31 cellular contexts compared by ENCODE assay signal in the genomic region with DNA sequence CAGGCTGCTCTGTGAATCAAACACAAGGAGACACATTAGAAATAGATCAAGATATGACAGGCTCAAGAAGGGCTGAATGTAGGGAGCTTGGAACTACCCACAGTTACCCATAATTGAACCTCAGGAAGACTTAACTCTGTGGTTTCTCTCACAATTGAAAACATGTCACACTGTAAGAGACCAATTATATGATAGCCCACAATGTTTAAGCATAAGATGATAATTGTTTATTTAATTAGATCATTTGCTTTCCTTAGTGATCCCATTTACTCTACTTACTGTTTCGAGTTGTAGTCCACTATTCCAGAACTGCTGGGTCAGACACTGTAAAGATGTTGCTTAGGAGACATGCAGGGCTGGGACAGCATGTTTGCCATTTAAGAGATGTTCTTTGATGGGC.
DNase-seq lines count a peak whose midpoint lies in the region; ATAC-seq and TF ChIP-seq lines count a peak whose summit lies in the region.
"Had no signal": no experiment of that assay in that cellular context is flagged by ENCODE, and none has a peak within 500 bp of the region (broad histone marks: within the 10 kb centered on the region; RNA-seq: fewer than 3 reads in every experiment).

No MANE protein-coding gene starts in this region.

- no peaks in the 10 kb centered on the region for H3K9me3 ChIP-seq in HEK293 (ENCODE audit: control insufficient read depth, insufficient read depth, low read depth, low read length)
- H3K9me3 ChIP-seq: A549; BE2C; BLaER1; BLaER1 treated with 17β-estradiol and CSF1 and Interleukin-3, amounts not matched to agents 10 nM and 100 nM; Caco-2 had no signal

- no peak overlapping the region for H3K27ac ChIP-seq in HEK293 (ENCODE audit: extremely low read depth, low read depth, low read length)
- H3K27ac ChIP-seq: 22Rv1; A549; BLaER1; BLaER1 treated with 17β-estradiol and CSF1 and Interleukin-3, amounts not matched to agents 10 nM and 100 nM; C4-2B had no signal

- TF ChIP-seq CTCF in HEK293 (tag by site-specific recombination; IDR thresholded peaks at IDR 0.05), result no peak

- CTCF ChIA-PET in HEK293 (lab: Yijun Ruan, JAX), result no interaction called here

- H3K4me1 ChIP-seq in HEK293 (ENCODE audit: control insufficient read depth, insufficient read depth, low read length), result no peaks in the 10 kb centered on the region
- H3K4me1 ChIP-seq: A549; BE2C; BLaER1; BLaER1 treated with 17β-estradiol and CSF1 and Interleukin-3, amounts not matched to agents 10 nM and 100 nM; Caco-2 had no signal

- no peaks in the 10 kb centered on the region for H3K36me3 ChIP-seq in HEK293 (ENCODE audit: control insufficient read depth in 2 of 2, insufficient read depth in 1 of 2, low read length in 2 of 2)
- H3K36me3 ChIP-seq: BE2C; BLaER1; BLaER1 treated with 17β-estradiol and CSF1 and Interleukin-3, amounts not matched to agents 10 nM and 100 nM had no signal

- ATAC-seq in HG03460 (IDR thresholded peaks at IDR 0.05; ENCODE audit: unreplicated experiment), result no peak
- ATAC-seq in HG03469 (IDR thresholded peaks at IDR 0.05; ENCODE audit: unreplicated experiment), result no peak
- ATAC-seq: A549; CD8-positive, alpha-beta T cell had no signal

- POLR2A ChIA-PET in HEK293 (lab: Yijun Ruan, JAX), result no interaction called here

- no peak overlapping the region for H3K4me3 ChIP-seq in HEK293 (ENCODE audit: low read depth, low read length)
- H3K4me3 ChIP-seq: A549; BLaER1; BLaER1 treated with 17β-estradiol and CSF1 and Interleukin-3, amounts not matched to agents 10 nM and 100 nM had no signal

- DNase-seq in NCI-H69 (lab: John Stamatoyannopoulos, UW) (peak; percentile 16), astrocyte of the hippocampus (ENCODE audit: low read depth, low spot score) (peak; percentile 2)
- no peak for DNase-seq in activated naive CD4-positive, alpha-beta T cell treated with anti-CD3 and anti-CD28 coated beads, Interleukin-2, amount 50 U/mL, for 16 hours
- DNase-seq: 8988T; ACHN; AML-193; BE2C; C1 segment of cervical spinal cord; Caco-2; Calu3; CD4-positive, alpha-beta memory T cell; CD4-positive, alpha-beta T cell; CD4-positive, CD25-positive, alpha-beta regulatory T cell; CD8-positive, alpha-beta memory T cell; CD8-positive, alpha-beta T cell; COR-L47; DMS 273 treated with DMSO at 0.1 percent for 48 hours; DMS153; DMS53; DMS79; DMS79 treated with DMSO at 0.1 percent for 48 hours; DND-41; EL had no signal

TF ChIP-seq in HEK293, 187 proteins besides CTCF, POLR2A, EP300 and RAD21:
- no peak for TF ChIP-seq ZNF544 (tag by site-specific recombination; IDR thresholded peaks at IDR 0.05)
- no peak for TF ChIP-seq ZNF830 (tag by site-specific recombination; IDR thresholded peaks at IDR 0.05; ENCODE audit: low read depth)
- TF ChIP-seq ZEB2 (tag by site-specific recombination; IDR thresholded peaks at IDR 0.05), result 0 out of 2 replicates have a peak, but pooled peaks have one; percentile 29
- no peak for TF ChIP-seq ZNF112 (tag by site-specific recombination; IDR thresholded peaks at IDR 0.05)
- no peak for TF ChIP-seq ZNF670 (tag by site-specific recombination; IDR thresholded peaks at IDR 0.05; ENCODE audit: low read depth)
- TF ChIP-seq, protein P1, sequence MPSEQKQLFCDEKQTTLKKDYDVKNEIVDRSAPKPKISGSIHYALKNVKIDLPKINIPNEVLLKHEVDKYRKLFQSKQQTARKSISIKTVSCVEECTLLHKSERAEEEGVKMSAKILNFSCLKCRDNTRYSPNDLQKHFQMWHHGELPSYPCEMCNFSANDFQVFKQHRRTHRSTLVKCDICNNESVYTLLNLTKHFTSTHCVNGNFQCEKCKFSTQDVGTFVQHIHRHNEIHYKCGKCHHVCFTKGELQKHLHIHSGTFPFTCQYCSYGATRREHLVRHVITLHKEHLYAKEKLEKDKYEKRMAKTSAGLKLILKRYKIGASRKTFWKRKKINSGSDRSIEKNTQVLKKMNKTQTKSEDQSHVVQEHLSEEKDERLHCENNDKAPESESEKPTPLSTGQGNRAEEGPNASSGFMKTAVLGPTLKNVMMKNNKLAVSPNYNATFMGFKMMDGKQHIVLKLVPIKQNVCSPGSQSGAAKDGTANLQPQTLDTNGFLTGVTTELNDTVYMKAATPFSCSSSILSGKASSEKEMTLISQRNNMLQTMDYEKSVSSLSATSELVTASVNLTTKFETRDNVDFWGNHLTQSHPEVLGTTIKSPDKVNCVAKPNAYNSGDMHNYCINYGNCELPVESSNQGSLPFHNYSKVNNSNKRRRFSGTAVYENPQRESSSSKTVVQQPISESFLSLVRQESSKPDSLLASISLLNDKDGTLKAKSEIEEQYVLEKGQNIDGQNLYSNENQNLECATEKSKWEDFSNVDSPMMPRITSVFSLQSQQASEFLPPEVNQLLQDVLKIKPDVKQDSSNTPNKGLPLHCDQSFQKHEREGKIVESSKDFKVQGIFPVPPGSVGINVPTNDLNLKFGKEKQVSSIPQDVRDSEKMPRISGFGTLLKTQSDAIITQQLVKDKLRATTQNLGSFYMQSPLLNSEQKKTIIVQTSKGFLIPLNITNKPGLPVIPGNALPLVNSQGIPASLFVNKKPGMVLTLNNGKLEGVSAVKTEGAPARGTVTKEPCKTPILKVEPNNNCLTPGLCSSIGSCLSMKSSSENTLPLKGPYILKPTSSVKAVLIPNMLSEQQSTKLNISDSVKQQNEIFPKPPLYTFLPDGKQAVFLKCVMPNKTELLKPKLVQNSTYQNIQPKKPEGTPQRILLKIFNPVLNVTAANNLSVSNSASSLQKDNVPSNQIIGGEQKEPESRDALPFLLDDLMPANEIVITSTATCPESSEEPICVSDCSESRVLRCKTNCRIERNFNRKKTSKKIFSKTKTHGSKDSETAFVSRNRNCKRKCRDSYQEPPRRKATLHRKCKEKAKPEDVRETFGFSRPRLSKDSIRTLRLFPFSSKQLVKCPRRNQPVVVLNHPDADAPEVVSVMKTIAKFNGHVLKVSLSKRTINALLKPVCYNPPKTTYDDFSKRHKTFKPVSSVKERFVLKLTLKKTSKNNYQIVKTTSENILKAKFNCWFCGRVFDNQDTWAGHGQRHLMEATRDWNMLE (tag by site-specific recombination; conservative IDR thresholded peaks at IDR 0.05; ENCODE audit: low read depth), result no peak
- peak; percentile 21; the same call in 1 of the 2 replicates for TF ChIP-seq ZIC2 (tag by site-specific recombination; IDR thresholded peaks at IDR 0.05)
- no peak for TF ChIP-seq ZNF645 (tag by site-specific recombination; IDR thresholded peaks at IDR 0.05)
- TF ChIP-seq ZNF837 (tag by site-specific recombination; IDR thresholded peaks at IDR 0.05), result no peak
- TF ChIP-seq ZNF843 (tag by site-specific recombination; IDR thresholded peaks at IDR 0.05), result 0 out of 2 replicates have a peak, but pooled peaks have one; percentile 37
- peak; percentile 28; the same call in 1 of the 2 replicates for TF ChIP-seq FEZF1 (tag by site-specific recombination; IDR thresholded peaks at IDR 0.05)
- no peak for TF ChIP-seq ZNF292 (tag by site-specific recombination; IDR thresholded peaks at IDR 0.05; ENCODE audit: borderline replicate concordance, low read depth)
- TF ChIP-seq ZNF76 (tag by site-specific recombination; IDR thresholded peaks at IDR 0.05; ENCODE audit: borderline replicate concordance, low read depth), result no peak
- TF ChIP-seq ZBTB8A (tag by site-specific recombination; IDR thresholded peaks at IDR 0.05), result peak; percentile 27; the same call in 1 of the 2 replicates
- TF ChIP-seq, protein P2, sequence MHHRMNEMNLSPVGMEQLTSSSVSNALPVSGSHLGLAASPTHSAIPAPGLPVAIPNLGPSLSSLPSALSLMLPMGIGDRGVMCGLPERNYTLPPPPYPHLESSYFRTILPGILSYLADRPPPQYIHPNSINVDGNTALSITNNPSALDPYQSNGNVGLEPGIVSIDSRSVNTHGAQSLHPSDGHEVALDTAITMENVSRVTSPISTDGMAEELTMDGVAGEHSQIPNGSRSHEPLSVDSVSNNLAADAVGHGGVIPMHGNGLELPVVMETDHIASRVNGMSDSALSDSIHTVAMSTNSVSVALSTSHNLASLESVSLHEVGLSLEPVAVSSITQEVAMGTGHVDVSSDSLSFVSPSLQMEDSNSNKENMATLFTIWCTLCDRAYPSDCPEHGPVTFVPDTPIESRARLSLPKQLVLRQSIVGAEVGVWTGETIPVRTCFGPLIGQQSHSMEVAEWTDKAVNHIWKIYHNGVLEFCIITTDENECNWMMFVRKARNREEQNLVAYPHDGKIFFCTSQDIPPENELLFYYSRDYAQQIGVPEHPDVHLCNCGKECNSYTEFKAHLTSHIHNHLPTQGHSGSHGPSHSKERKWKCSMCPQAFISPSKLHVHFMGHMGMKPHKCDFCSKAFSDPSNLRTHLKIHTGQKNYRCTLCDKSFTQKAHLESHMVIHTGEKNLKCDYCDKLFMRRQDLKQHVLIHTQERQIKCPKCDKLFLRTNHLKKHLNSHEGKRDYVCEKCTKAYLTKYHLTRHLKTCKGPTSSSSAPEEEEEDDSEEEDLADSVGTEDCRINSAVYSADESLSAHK (tag by site-specific recombination; IDR thresholded peaks at IDR 0.05), result no peak
- no peak for TF ChIP-seq ZNF175 (tag by site-specific recombination; IDR thresholded peaks at IDR 0.05)
- 0 out of 2 replicates have a peak, but pooled peaks have one; percentile 16 for TF ChIP-seq GLI2 (tag by site-specific recombination; IDR thresholded peaks at IDR 0.05; ENCODE audit: borderline replicate concordance, low read depth)
- TF ChIP-seq ZNF629 (tag by site-specific recombination; IDR thresholded peaks at IDR 0.05), result peak; percentile 51; the same call in 1 of the 2 replicates
- no peak for TF ChIP-seq ZNF701 (tag by site-specific recombination; IDR thresholded peaks at IDR 0.05)
- peak; percentile 64; the same call in 1 of the 2 replicates for TF ChIP-seq OSR2 (tag by site-specific recombination; IDR thresholded peaks at IDR 0.05)
- no peak for TF ChIP-seq ZNF311 (tag by site-specific recombination; IDR thresholded peaks at IDR 0.05; ENCODE audit: borderline replicate concordance)
